Comparison of ENCODE assay signal across 8 cellular contexts in the genomic region with DNA sequence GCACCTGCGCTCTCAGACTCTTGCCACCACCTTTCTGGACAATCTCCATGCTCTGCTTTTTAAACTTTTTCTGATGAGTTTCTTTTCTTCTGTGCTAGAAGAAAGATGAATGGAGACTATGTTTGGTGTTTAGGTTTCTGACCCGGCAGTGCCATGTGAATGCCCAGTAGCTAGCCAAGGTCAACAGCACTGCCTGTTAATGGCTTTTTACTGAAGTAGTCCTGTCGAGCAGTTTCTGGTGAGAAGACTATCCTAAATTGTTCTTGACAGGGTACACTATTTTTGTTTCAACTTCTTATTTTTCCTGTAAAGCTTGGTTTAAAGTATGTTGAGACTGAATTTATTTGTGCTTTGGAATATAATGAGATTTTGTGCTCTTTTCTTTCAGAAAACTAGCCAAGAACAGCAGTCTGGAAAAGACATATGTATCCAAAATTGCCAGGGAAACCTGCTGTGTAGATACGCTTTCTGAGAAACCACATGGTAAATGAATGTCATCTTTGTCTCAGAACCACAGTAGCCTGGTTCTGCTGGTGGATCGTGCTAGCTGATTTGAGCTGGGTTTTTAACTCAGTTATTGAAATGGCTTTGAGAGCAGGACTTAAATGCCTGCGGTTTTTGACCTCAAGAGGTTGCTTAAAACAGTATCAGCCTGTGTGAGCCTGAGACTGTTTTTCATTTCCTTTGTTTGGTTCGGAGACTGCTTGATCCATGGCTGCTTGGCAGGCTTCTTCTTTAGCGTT. TPM values are rescaled to one million over a fixed set of nuclear protein-coding genes. Genes with fewer than 3 reads are reported as not detected.
A peak's percentile ranks its signal among the peaks of the same experiment; 100 is the strongest.
DNase-seq lines count a peak whose midpoint lies in the region; ATAC-seq and TF ChIP-seq lines count a peak whose summit lies in the region.

No MANE protein-coding gene starts in this region.

- no peaks in the 10 kb centered on the region for H3K9me3 Mint-ChIP-seq in activated T-cell treated with anti-CD3 and anti-CD28 coated beads, Interleukin-2, amount 50 U/mL, for 72 hours

- TF ChIP-seq CTCF in GM12865 (IDR thresholded peaks at IDR 0.05; ENCODE audit: insufficient read depth, low read depth, low read length, missing control alignments) = no peak
- TF ChIP-seq CTCF in lower lobe of right lung (IDR thresholded peaks at IDR 0.05) = no peak

- H3K4me1 Mint-ChIP-seq in activated T-cell treated with anti-CD3 and anti-CD28 coated beads, Interleukin-2, amount 50 U/mL, for 72 hours (ENCODE audit: low read depth) = peaks cover 75% of the 10 kb centered on the region

- H3K27ac ChIP-seq in lower lobe of right lung = peak overlapping the region; percentile 50

- no peaks in the 10 kb centered on the region for H3K27me3 Mint-ChIP-seq in activated T-cell treated with anti-CD3 and anti-CD28 coated beads, Interleukin-2, amount 50 U/mL, for 72 hours (ENCODE audit: low read depth)

- H3K9me3 ChIP-seq in lower lobe of right lung = no peaks in the 10 kb centered on the region

- DNase-seq in GM12865 (ENCODE audit: low read depth) = peak; percentile 73
- peak; percentile 23 to 29 for DNase-seq in activated T-cell treated with anti-CD3 and anti-CD28 coated beads, Interleukin-2, amount 50 U/mL, for 72 hours
- no peak for DNase-seq in lower lobe of right lung
- DNase-seq in NCI-H1105 (lab: John Stamatoyannopoulos, UW) = no peak
- DNase-seq in NCI-H748 (lab: John Stamatoyannopoulos, UW; ENCODE audit: unreplicated experiment) = no peak
- no peak for DNase-seq in erythroblast (lab: John Stamatoyannopoulos, UW)
- no peak for DNase-seq in NCI-H526 (lab: John Stamatoyannopoulos, UW)

- no peaks in the 10 kb centered on the region for H3K27me3 ChIP-seq in lower lobe of right lung (ENCODE audit: low read depth)

- H3K4me3 ChIP-seq in GM12865 (ENCODE audit: low read depth, low read length) (no peak overlapping the region), lower lobe of right lung (no peak overlapping the region)

- peak overlapping the region in 1 of 2 donors; percentile 84 for H3K4me3 Mint-ChIP-seq in activated T-cell treated with anti-CD3 and anti-CD28 coated beads, Interleukin-2, amount 50 U/mL, for 72 hours

- H3K36me3 ChIP-seq in lower lobe of right lung = peaks cover 19% of the 10 kb centered on the region

- intact Hi-C loops in lower lobe of right lung (cut with DNase I) = no loop called here

- H3K27ac Mint-ChIP-seq in activated T-cell treated with anti-CD3 and anti-CD28 coated beads, Interleukin-2, amount 50 U/mL, for 72 hours = peak overlapping the region; percentile 96

- TF ChIP-seq POLR2A in erythroblast (IDR thresholded peaks at IDR 0.05; ENCODE audit: low read length) = no peak

- ATAC-seq in HG03108 (IDR thresholded peaks at IDR 0.05; ENCODE audit: unreplicated experiment) (peak; percentile 57), lower lobe of right lung (peak; percentile 72 to 79)
- peak; percentile 68 to 85 for ATAC-seq in activated T-cell treated with anti-CD3 and anti-CD28 coated beads, Interleukin-2, amount 50 U/mL, for 72 hours (replicated peaks in 1 of 2)

- peaks cover 45% of the 10 kb centered on the region for H3K4me1 ChIP-seq in lower lobe of right lung

- H3K36me3 Mint-ChIP-seq in activated T-cell treated with anti-CD3 and anti-CD28 coated beads, Interleukin-2, amount 50 U/mL, for 72 hours (ENCODE audit: insufficient read depth in 2 of 2) = peaks cover 8 to 29% of the 10 kb centered on the region in 2 donors

RNA-seq across cellular contexts. Expression of gene KCNS1, which starts 48.1 kb away (rescaled TPM):
- under 1 TPM; 0.23 to 0.58 TPM for total RNA-seq in activated T-cell treated with anti-CD3 and anti-CD28 coated beads, Interleukin-2, amount 50 U/mL, for 72 hours
- 3.5 TPM for total RNA-seq in lower lobe of right lung

Comparison
In these comparisons a context has a peak if more than half of its experiments do, and no peak if none do; other contexts are left out.
1. DNase-seq: peak in GM12865 (single experiment) and activated T-cell treated with anti-CD3 and anti-CD28 coated beads, Interleukin-2, amount 50 U/mL, for 72 hours (2 of 2); none in lower lobe of right lung (single experiment), NCI-H1105 (single experiment), NCI-H748 (single experiment), erythroblast (0 of 2) and NCI-H526 (0 of 2).
2. Peak in every context shown above with its lines, with median percentiles within 50 percentile points of each other: ATAC-seq.